8 cellular contexts compared by ENCODE assay signal in genomic region chr3:102225407-102226132, GRCh38.
A peak's percentile ranks its signal among the peaks of the same experiment; 100 is the strongest.
DNase-seq lines count a peak whose midpoint lies in the region; ATAC-seq and TF ChIP-seq lines count a peak whose summit lies in the region.

No MANE protein-coding gene starts in this region.

- no peak overlapping the region for H2AK5ac ChIP-seq in trophoblast cell (ENCODE audit: low read length)

- H3K18ac ChIP-seq in trophoblast cell (ENCODE audit: low read length) = no peak overlapping the region

- H3K4me3 Mint-ChIP-seq in activated naive CD8-positive, alpha-beta T cell treated with anti-CD3 and anti-CD28 coated beads, Interleukin-2, amount 50 U/mL, for 24 hours = no peak overlapping the region

- H3K9me3 ChIP-seq in trophoblast cell (ENCODE audit: insufficient read depth, low read depth, low read length) = no peaks in the 10 kb centered on the region

- TF ChIP-seq CTCF in foreskin keratinocyte (conservative IDR thresholded peaks at IDR 0.05) = peak; percentile 91

- no peak overlapping the region for H3K27ac Mint-ChIP-seq in activated naive CD8-positive, alpha-beta T cell treated with anti-CD3 and anti-CD28 coated beads, Interleukin-2, amount 50 U/mL, for 24 hours

- H4K91ac ChIP-seq in trophoblast cell (ENCODE audit: low read depth, low read length) = no peak overlapping the region

- H4K8ac ChIP-seq in trophoblast cell (ENCODE audit: low read depth, low read length) = no peak overlapping the region

- no peaks in the 10 kb centered on the region for H3K27me3 ChIP-seq in foreskin keratinocyte
- H3K27me3 ChIP-seq in trophoblast cell (ENCODE audit: insufficient read depth, low read length) = no peaks in the 10 kb centered on the region

- H3K27ac ChIP-seq in foreskin keratinocyte (peak overlapping the region; percentile 26), trophoblast cell (ENCODE audit: low read depth, low read length) (no peak overlapping the region)

- peaks cover 5% of the 10 kb centered on the region for H3K4me1 ChIP-seq in foreskin keratinocyte
- H3K4me1 ChIP-seq in trophoblast cell (ENCODE audit: control insufficient read depth in 1 of 2, insufficient read depth in 2 of 2, low read length in 2 of 2) = no peaks in the 10 kb centered on the region

- WGBS in trophoblast cell (ENCODE audit: extremely low coverage, insufficient coverage, insufficient read length) = no CpG with 5 or more reads among the region's 1 CpG

- H3K9ac ChIP-seq in trophoblast cell (ENCODE audit: low read length) = no peak overlapping the region

- no peak overlapping the region for H3K23ac ChIP-seq in trophoblast cell (ENCODE audit: low read length)

- H2AFZ ChIP-seq in trophoblast cell (ENCODE audit: insufficient read depth, low read length, poor library complexity) = no peak overlapping the region

- H2BK120ac ChIP-seq in trophoblast cell (ENCODE audit: insufficient read depth, low read length, poor library complexity) = no peak overlapping the region

- H3K4me3 ChIP-seq in trophoblast cell (ENCODE audit: low read depth, low read length) = no peak overlapping the region

- no peak overlapping the region for H3K4me2 ChIP-seq in trophoblast cell (ENCODE audit: low read length)

- H3K79me1 ChIP-seq in trophoblast cell (ENCODE audit: low read length) = no peaks in the 10 kb centered on the region

- no peak overlapping the region for H3K14ac ChIP-seq in trophoblast cell (ENCODE audit: low read length)

- H3K36me3 Mint-ChIP-seq in activated naive CD8-positive, alpha-beta T cell treated with anti-CD3 and anti-CD28 coated beads, Interleukin-2, amount 50 U/mL, for 24 hours (ENCODE audit: low read depth) = no peaks in the 10 kb centered on the region

- peaks cover 34% of the 10 kb centered on the region for H3K4me1 Mint-ChIP-seq in activated naive CD8-positive, alpha-beta T cell treated with anti-CD3 and anti-CD28 coated beads, Interleukin-2, amount 50 U/mL, for 24 hours

- H3K4ac ChIP-seq in trophoblast cell (ENCODE audit: low read depth, low read length) = no peak overlapping the region

- H3K79me2 ChIP-seq in trophoblast cell (ENCODE audit: control insufficient read depth, insufficient read depth, low read length, poor library complexity) = no peaks in the 10 kb centered on the region

- ATAC-seq in GM21529 (IDR thresholded peaks at IDR 0.05; ENCODE audit: unreplicated experiment) (peak; percentile 51), foreskin keratinocyte (peak; percentile 85), GM21423 (IDR thresholded peaks at IDR 0.05; ENCODE audit: unreplicated experiment) (no peak)
- ATAC-seq in activated naive CD8-positive, alpha-beta T cell treated with anti-CD3 and anti-CD28 coated beads, Interleukin-2, amount 50 U/mL, for 24 hours = no peak

- H4K12ac ChIP-seq in trophoblast cell (ENCODE audit: low read depth, low read length) = no peak overlapping the region

- H2BK5ac ChIP-seq in trophoblast cell (ENCODE audit: low read depth, low read length, poor library complexity) = no peak overlapping the region

- DNase-seq in DMS114 treated with DMSO at 0.1 percent for 48 hours (lab: John Stamatoyannopoulos, UW; ENCODE audit: unreplicated experiment) (peak; percentile 23), NCI-H1417 (lab: John Stamatoyannopoulos, UW) (peak; percentile 7 to 83 (median 44)), SW 1271 (lab: John Stamatoyannopoulos, UW) (peak; percentile 22 to 78), foreskin keratinocyte (peak in 1 of 2 donors; percentile 77), trophoblast cell (peak; percentile 14 to 77)
- no peak for DNase-seq in activated naive CD8-positive, alpha-beta T cell treated with anti-CD3 and anti-CD28 coated beads, Interleukin-2, amount 50 U/mL, for 24 hours

- H2BK12ac ChIP-seq in trophoblast cell (ENCODE audit: low read length) = no peak overlapping the region

- no peaks in the 10 kb centered on the region for H3K9me3 Mint-ChIP-seq in activated naive CD8-positive, alpha-beta T cell treated with anti-CD3 and anti-CD28 coated beads, Interleukin-2, amount 50 U/mL, for 24 hours

- H3K36me3 ChIP-seq in trophoblast cell (ENCODE audit: control insufficient read depth in 1 of 2, insufficient read depth in 2 of 2, low read length in 2 of 2) = no peaks in the 10 kb centered on the region

- no peaks in the 10 kb centered on the region for H3K27me3 Mint-ChIP-seq in activated naive CD8-positive, alpha-beta T cell treated with anti-CD3 and anti-CD28 coated beads, Interleukin-2, amount 50 U/mL, for 24 hours

Comparison
In these comparisons a context has a peak if more than half of its experiments do, and no peak if none do; other contexts are left out.
1. ATAC-seq: peak in GM21529 (single experiment) and foreskin keratinocyte (single experiment); none in GM21423 (single experiment) and activated naive CD8-positive, alpha-beta T cell treated with anti-CD3 and anti-CD28 coated beads, Interleukin-2, amount 50 U/mL, for 24 hours (single experiment).